In the genomic region with DNA sequence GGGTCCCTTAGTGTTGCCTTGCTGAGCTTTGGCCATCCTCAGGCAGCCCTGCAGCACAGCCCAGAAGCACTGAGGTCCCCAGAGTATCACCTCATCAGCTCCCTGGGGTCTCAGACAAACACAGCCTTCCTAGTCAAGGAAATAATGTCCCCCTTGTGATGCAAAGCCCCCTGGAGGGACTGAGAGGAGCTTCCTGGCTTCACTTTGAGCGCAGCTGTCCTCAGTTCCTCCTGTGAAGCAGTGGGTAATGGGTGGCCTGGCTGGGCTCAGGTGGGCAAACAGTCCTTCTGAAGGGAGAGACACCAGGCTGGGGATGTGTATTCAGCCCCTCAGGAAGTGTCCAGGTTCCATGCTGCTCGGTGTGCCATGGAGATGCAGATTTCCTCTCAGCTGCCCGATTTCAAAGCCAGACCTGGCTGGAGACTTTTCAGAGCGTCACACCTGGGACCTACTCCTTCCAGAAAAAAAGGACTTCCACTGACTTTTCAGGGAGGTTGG, we compare ENCODE assay signal across 19 cellular contexts.
"Had no signal": no experiment of that assay in that cellular context is flagged by ENCODE, and none has a peak within 500 bp of the region (broad histone marks: within the 10 kb centered on the region; RNA-seq: fewer than 3 reads in every experiment).

No MANE protein-coding gene starts in this region.

- H3K27me3 ChIP-seq: body of pancreas, left lung had no signal

- DNase-seq: activated CD4-positive, alpha-beta T cell treated with anti-CD3 and anti-CD28 coated beads, Interleukin-2, amount 10 ng/mL, durations not matched to agents 7 days and 5 days; activated CD8-positive, alpha-beta memory T cell treated with anti-CD3 and anti-CD28 coated beads for 24 hours; activated naive CD8-positive, alpha-beta T cell treated with anti-CD3 and anti-CD28 coated beads for 36 hours; amygdala; body of pancreas; caudate nucleus; esophagus squamous epithelium; hypothalamus; kidney; left lung; mammary epithelial cell; naive B cell; retina; stimulated activated CD4-positive, alpha-beta T cell treated with anti-CD3 and anti-CD28 coated beads, Interleukin-2, amount 100 ng/mL, for 48 hours; tibial artery had no signal

- H3K36me3 ChIP-seq: esophagus squamous epithelium, left lung, neutrophil, tibial artery had no signal

- H3K9me3 Mint-ChIP-seq: activated T-helper 1 cell treated with anti-CD3 and anti-CD28 coated beads, Interleukin-12 subunit alpha, Interleukin-12 subunit beta, Interleukin-2, Interleukin-4 antibody, amounts not matched to agents 30 ng/mL and 10 ng/mL and 1 ng/mL, durations not matched to agents 14 hours and 24 hours and 36 hours; T-helper 2 cell treated with Interferon-gamma antibody and Interleukin-4, amounts not matched to agents 5 μg/mL and 100 μg/mL, for 36 hours had no signal

- H3K4me3 ChIP-seq: body of pancreas, esophagus squamous epithelium, left lung, tibial artery had no signal

- H3K4me3 Mint-ChIP-seq: activated CD4-positive, alpha-beta T cell treated with anti-CD3 and anti-CD28 coated beads, Interleukin-2, amount 10 ng/mL, durations not matched to agents 7 days and 5 days; activated naive CD8-positive, alpha-beta T cell treated with anti-CD3 and anti-CD28 coated beads for 36 hours; activated T-helper 1 cell treated with anti-CD3 and anti-CD28 coated beads, Interleukin-12 subunit alpha, Interleukin-12 subunit beta, Interleukin-2, Interleukin-4 antibody, amounts not matched to agents 30 ng/mL and 10 ng/mL and 1 ng/mL, durations not matched to agents 14 hours and 24 hours and 36 hours; naive B cell; stimulated activated memory B cell treated with anti-CD40 and anti-IgM and Interleukin-4, amounts not matched to agents 10 μg/mL and 1 μg/mL and 100 μg/mL, for 72 hours; T-helper 2 cell treated with Interferon-gamma antibody and Interleukin-4, amounts not matched to agents 5 μg/mL and 100 μg/mL, for 36 hours had no signal

- H3K4me1 ChIP-seq: body of pancreas, esophagus squamous epithelium, left lung, tibial artery had no signal

- H3K36me3 Mint-ChIP-seq: activated naive CD8-positive, alpha-beta T cell treated with anti-CD3 and anti-CD28 coated beads for 36 hours; naive B cell; stimulated activated memory B cell treated with anti-CD40 and anti-IgM and Interleukin-4, amounts not matched to agents 10 μg/mL and 1 μg/mL and 100 μg/mL, for 72 hours had no signal

- H3K27ac ChIP-seq: body of pancreas, esophagus squamous epithelium, left lung, neutrophil, tibial artery had no signal

- ATAC-seq: body of pancreas; left lung; stimulated activated memory B cell treated with anti-CD40 and anti-IgM and Interleukin-4, amounts not matched to agents 10 μg/mL and 1 μg/mL and 100 μg/mL, for 72 hours had no signal

- H3K27ac Mint-ChIP-seq: activated CD4-positive, alpha-beta T cell treated with anti-CD3 and anti-CD28 coated beads, Interleukin-2, amount 10 ng/mL, durations not matched to agents 7 days and 5 days; activated naive CD8-positive, alpha-beta T cell treated with anti-CD3 and anti-CD28 coated beads for 36 hours; activated T-helper 1 cell treated with anti-CD3 and anti-CD28 coated beads, Interleukin-12 subunit alpha, Interleukin-12 subunit beta, Interleukin-2, Interleukin-4 antibody, amounts not matched to agents 30 ng/mL and 10 ng/mL and 1 ng/mL, durations not matched to agents 14 hours and 24 hours and 36 hours; naive B cell; stimulated activated memory B cell treated with anti-CD40 and anti-IgM and Interleukin-4, amounts not matched to agents 10 μg/mL and 1 μg/mL and 100 μg/mL, for 72 hours; T-helper 2 cell treated with Interferon-gamma antibody and Interleukin-4, amounts not matched to agents 5 μg/mL and 100 μg/mL, for 36 hours had no signal

- H3K27me3 Mint-ChIP-seq: activated CD4-positive, alpha-beta T cell treated with anti-CD3 and anti-CD28 coated beads, Interleukin-2, amount 10 ng/mL, durations not matched to agents 7 days and 5 days; activated naive CD8-positive, alpha-beta T cell treated with anti-CD3 and anti-CD28 coated beads for 36 hours; stimulated activated memory B cell treated with anti-CD40 and anti-IgM and Interleukin-4, amounts not matched to agents 10 μg/mL and 1 μg/mL and 100 μg/mL, for 72 hours had no signal

- H3K4me1 Mint-ChIP-seq: activated CD4-positive, alpha-beta T cell treated with anti-CD3 and anti-CD28 coated beads, Interleukin-2, amount 10 ng/mL, durations not matched to agents 7 days and 5 days; activated naive CD8-positive, alpha-beta T cell treated with anti-CD3 and anti-CD28 coated beads for 36 hours; naive B cell; stimulated activated memory B cell treated with anti-CD40 and anti-IgM and Interleukin-4, amounts not matched to agents 10 μg/mL and 1 μg/mL and 100 μg/mL, for 72 hours had no signal

- H3K9me3 ChIP-seq: body of pancreas, esophagus squamous epithelium, neutrophil had no signal
